ENCODE assay signal across 16 cellular contexts in the genomic region with DNA sequence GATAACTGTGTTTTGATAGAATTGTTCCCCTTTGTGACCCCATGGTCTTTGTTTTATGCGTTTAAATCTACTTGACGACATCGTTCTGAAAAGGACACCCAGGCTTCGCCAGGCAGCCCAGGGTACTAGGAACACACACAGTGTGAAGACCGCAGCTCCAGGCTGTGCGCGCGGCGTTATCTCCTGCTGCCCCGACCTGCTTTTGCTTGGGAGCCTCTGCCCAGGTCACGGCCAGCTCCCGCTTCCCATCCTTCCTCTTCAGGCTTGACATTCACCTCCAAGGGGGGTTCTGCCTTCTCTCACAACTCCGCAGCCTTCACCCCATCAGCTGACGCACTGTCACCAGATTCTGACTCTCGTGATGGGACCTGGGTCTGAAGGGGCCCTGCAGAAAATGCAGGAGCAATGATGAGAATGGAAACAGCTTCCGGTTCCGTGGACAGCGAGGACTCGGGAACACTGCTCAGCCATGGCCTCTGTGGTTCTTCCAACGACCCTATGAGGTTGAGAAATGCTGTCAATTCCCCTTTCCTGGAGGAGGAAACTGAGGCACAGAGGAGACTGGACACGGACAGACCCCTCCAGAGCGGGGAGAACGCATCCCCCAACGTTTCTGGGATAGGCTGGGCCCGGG. TPM values are rescaled to one million over a fixed set of nuclear protein-coding genes. Genes with fewer than 3 reads are reported as not detected.
DNase-seq lines count a peak whose midpoint lies in the region; ATAC-seq and TF ChIP-seq lines count a peak whose summit lies in the region.
"Had no signal": no experiment of that assay in that cellular context is flagged by ENCODE, and none has a peak within 500 bp of the region (broad histone marks: within the 10 kb centered on the region; RNA-seq: fewer than 3 reads in every experiment).

No MANE protein-coding gene starts in this region.

- peak overlapping the region; percentile 33 to 61 for H3K27ac ChIP-seq in right atrium auricular region
- H3K27ac ChIP-seq in parathyroid adenoma: no peak overlapping the region
- H3K27ac ChIP-seq: pancreas, SK-N-MC had no signal

- no peak overlapping the region for H3K4me2 ChIP-seq in parathyroid adenoma (ENCODE audit: low read length)

- H3K36me3 ChIP-seq in right atrium auricular region: no peaks in the 10 kb centered on the region
- H3K36me3 ChIP-seq in parathyroid adenoma (ENCODE audit: control insufficient read depth, insufficient read depth, low read length): no peaks in the 10 kb centered on the region
- H3K36me3 ChIP-seq: pancreas, tibial nerve had no signal

- H3K9ac ChIP-seq in parathyroid adenoma: no peak overlapping the region

- peak overlapping the region in 1 of 2 donors; percentile 60 for H3K4me3 ChIP-seq in right atrium auricular region
- H3K4me3 ChIP-seq in fibroblast of the aortic adventitia (ENCODE audit: low read depth, low read length): peak overlapping the region; percentile 25
- H3K4me3 ChIP-seq in parathyroid adenoma (ENCODE audit: low read depth, low read length): no peak overlapping the region
- H3K4me3 ChIP-seq: SK-N-MC had no signal

- intact Hi-C loops in Right ventricle myocardium inferior (cut with DNase I): loop anchor here (2.0 kb wide), 1 partner anchor 26 kb away; no protein-coding TSS in a partner anchor

- no peaks in the 10 kb centered on the region for H3K79me2 ChIP-seq in parathyroid adenoma

- in situ Hi-C loops in ACHN (cut with HindIII; ENCODE audit: low pct_ligation_motif_present, low pct_unique_long_range_greater_than_20kb, low sequenced_read_pairs): no loop called here

- TF ChIP-seq CTCF in right atrium auricular region (IDR thresholded peaks at IDR 0.05) (no peak), fibroblast of the aortic adventitia (IDR thresholded peaks at IDR 0.05; ENCODE audit: insufficient read depth, low read length) (no peak), parathyroid adenoma (IDR thresholded peaks at IDR 0.05) (no peak)

- H3K4me1 ChIP-seq in right atrium auricular region (peaks cover 0 to 49% of the 10 kb centered on the region in 2 donors), parathyroid adenoma (no peaks in the 10 kb centered on the region)
- H3K4me1 ChIP-seq: pancreas had no signal

- H3K9me3 ChIP-seq in right atrium auricular region: no peaks in the 10 kb centered on the region
- H3K9me3 ChIP-seq in parathyroid adenoma (ENCODE audit: control insufficient read depth, low read length): no peaks in the 10 kb centered on the region
- H3K9me3 ChIP-seq: pancreas, tibial nerve had no signal

- ATAC-seq in Right ventricle myocardium inferior (no peak), HG02759 (IDR thresholded peaks at IDR 0.05; ENCODE audit: unreplicated experiment) (no peak)

- peak overlapping the region; percentile 11 for H2AFZ ChIP-seq in parathyroid adenoma

- DNase-seq in right atrium auricular region (ENCODE audit: low spot score) (no peak), Right ventricle myocardium inferior (ENCODE audit: missing footprints) (no peak), fibroblast of the aortic adventitia (ENCODE audit: low read depth) (no peak), germinal center (ENCODE audit: low spot score) (no peak), ACHN (no peak), NOMO-1 treated with dmso at 0.1 percent for 144 hours (lab: John Stamatoyannopoulos, UW; ENCODE audit: unreplicated experiment) (no peak)
- DNase-seq: activated CD4-positive, alpha-beta T cell treated with anti-CD3 and anti-CD28 coated beads, Interleukin-2, amount 50 U/mL, for 4 hours; Calu3; Karpas-422; NCI-H1417 treated with DMSO at 0.1 percent for 48 hours; NCI-H345 had no signal

- H3K27me3 ChIP-seq in right atrium auricular region (no peaks in the 10 kb centered on the region), parathyroid adenoma (ENCODE audit: control insufficient read depth, insufficient read depth, low read length) (no peaks in the 10 kb centered on the region)

RNA-seq across cellular contexts. Expression of a gene that starts 0.5 kb away (rescaled TPM):
- total RNA-seq in right atrium auricular region (100 to 1,000 TPM in 1 of 2 donors, 10 to 100 TPM in 1; 33.8 to 124 TPM), Right ventricle myocardium inferior (131 TPM), fibroblast of the aortic adventitia (ENCODE audit: low replicate concordance) (7.6 and 9.6 TPM in 2 replicates)
- total RNA-seq: Calu3 had no signal
